In the genomic region with DNA sequence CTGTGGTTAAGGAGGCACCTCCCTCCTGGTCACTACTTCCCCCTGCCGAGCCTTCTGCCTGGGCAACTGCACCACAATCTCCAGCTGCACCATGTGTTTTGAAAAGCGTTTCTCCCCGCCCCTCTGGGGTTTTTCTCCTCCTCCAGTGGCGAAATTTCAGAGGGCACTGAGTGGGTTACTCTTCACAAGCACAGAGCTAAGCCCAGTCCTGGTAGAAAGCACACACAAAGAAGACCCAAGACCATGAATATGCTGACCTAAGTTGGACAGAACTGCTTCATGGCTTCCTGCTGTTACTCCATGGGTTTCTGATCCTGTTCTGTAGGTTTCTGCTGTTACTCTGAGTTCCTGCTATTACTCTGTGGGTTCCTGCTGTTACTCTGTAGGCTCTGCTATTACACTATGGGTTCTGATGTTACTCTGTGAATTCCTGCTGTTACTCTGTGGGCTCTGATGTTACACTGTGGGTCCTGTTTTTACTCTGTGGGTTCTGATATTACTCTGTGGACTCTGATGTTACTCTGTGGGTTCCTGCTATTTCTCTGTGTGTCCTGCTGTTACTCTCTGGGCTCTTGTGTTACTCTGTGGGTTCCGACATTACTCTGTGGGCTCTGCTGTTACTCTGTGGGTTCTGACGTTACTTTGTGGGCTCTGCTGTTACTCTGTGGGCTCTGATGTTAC, we compare ENCODE assay signal across 1 cellular context.
A peak's percentile ranks its signal among the peaks of the same experiment; 100 is the strongest.
TF ChIP-seq lines count a peak whose summit lies in the region.

No MANE protein-coding gene starts in this region.

TF ChIP-seq in HepG2, 621 proteins besides CTCF, POLR2A, EP300 and RAD21 (continued from another document and continues in another):
- TF ChIP-seq, protein P1, sequence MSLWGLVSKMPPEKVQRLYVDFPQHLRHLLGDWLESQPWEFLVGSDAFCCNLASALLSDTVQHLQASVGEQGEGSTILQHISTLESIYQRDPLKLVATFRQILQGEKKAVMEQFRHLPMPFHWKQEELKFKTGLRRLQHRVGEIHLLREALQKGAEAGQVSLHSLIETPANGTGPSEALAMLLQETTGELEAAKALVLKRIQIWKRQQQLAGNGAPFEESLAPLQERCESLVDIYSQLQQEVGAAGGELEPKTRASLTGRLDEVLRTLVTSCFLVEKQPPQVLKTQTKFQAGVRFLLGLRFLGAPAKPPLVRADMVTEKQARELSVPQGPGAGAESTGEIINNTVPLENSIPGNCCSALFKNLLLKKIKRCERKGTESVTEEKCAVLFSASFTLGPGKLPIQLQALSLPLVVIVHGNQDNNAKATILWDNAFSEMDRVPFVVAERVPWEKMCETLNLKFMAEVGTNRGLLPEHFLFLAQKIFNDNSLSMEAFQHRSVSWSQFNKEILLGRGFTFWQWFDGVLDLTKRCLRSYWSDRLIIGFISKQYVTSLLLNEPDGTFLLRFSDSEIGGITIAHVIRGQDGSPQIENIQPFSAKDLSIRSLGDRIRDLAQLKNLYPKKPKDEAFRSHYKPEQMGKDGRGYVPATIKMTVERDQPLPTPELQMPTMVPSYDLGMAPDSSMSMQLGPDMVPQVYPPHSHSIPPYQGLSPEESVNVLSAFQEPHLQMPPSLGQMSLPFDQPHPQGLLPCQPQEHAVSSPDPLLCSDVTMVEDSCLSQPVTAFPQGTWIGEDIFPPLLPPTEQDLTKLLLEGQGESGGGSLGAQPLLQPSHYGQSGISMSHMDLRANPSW (CRISPR knock-in tag; IDR thresholded peaks at IDR 0.05; ENCODE audit: borderline replicate concordance) = 0 out of 2 replicates have a peak, but pooled peaks have one; percentile 30
- TF ChIP-seq ZNF180 (CRISPR knock-in tag; IDR thresholded peaks at IDR 0.05; ENCODE audit: borderline replicate concordance, low read depth) (no peak), PAF1 (CRISPR knock-in tag; IDR thresholded peaks at IDR 0.05) (peak; percentile 62; the same call in 1 of the 2 replicates), KLF16 (CRISPR knock-in tag; IDR thresholded peaks at IDR 0.05) (peak in 1 of 2 experiments; percentile 56; a peak in 1 of 4 replicates), MAF1 (CRISPR knock-in tag; IDR thresholded peaks at IDR 0.05; ENCODE audit: borderline replicate concordance) (0 out of 2 replicates have a peak, but pooled peaks have one; percentile 44), TBX2 (CRISPR knock-in tag; IDR thresholded peaks at IDR 0.05; ENCODE audit: borderline replicate concordance) (peak; percentile 36; the same call in 1 of the 2 replicates), SAP130 (CRISPR knock-in tag; IDR thresholded peaks at IDR 0.05; ENCODE audit: low read depth) (peak; percentile 67), HNRNPL (IDR thresholded peaks at IDR 0.05; ENCODE audit: low read depth, low read length) (0 out of 2 replicates have a peak, but pooled peaks have one; percentile 37), SNRNP70 (IDR thresholded peaks at IDR 0.05; ENCODE audit: low read depth, low read length) (no peak), REXO4 (CRISPR knock-in tag; IDR thresholded peaks at IDR 0.05; ENCODE audit: borderline replicate concordance) (no peak), SATB2 (CRISPR knock-in tag; IDR thresholded peaks at IDR 0.05) (no peak), ZFP36L2 (CRISPR knock-in tag; IDR thresholded peaks at IDR 0.05) (no peak), PPARG (CRISPR knock-in tag; conservative IDR thresholded peaks at IDR 0.05) (0 out of 2 replicates have a peak, but pooled peaks have one; percentile 27), POGZ (CRISPR knock-in tag; IDR thresholded peaks at IDR 0.05) (no peak), KLF6 (CRISPR knock-in tag; IDR thresholded peaks at IDR 0.05) (peak; percentile 52; the same call in 1 of the 2 replicates), RXRB (CRISPR knock-in tag; IDR thresholded peaks at IDR 0.05; ENCODE audit: borderline replicate concordance) (0 out of 2 replicates have a peak, but pooled peaks have one; percentile 32), ELF3 (CRISPR knock-in tag; IDR thresholded peaks at IDR 0.05) (peak; percentile 34; the same call in 1 of the 2 replicates), MAZ (IDR thresholded peaks at IDR 0.05; ENCODE audit: borderline replicate concordance, low read depth, low read length) (no peak), MAZ (CRISPR knock-in tag; IDR thresholded peaks at IDR 0.05; ENCODE audit: low read depth) (no peak), PHF21A (CRISPR knock-in tag; IDR thresholded peaks at IDR 0.05) (0 out of 2 replicates have a peak, but pooled peaks have one; percentile 32), ZNF292 (CRISPR knock-in tag; IDR thresholded peaks at IDR 0.05; ENCODE audit: borderline replicate concordance, low read depth) (peak; percentile 34; the same call in 1 of the 2 replicates), CBX5 (CRISPR knock-in tag; IDR thresholded peaks at IDR 0.05; ENCODE audit: borderline replicate concordance) (peak; percentile 38; the same call in 1 of the 2 replicates), ZKSCAN8 (CRISPR knock-in tag; IDR thresholded peaks at IDR 0.05; ENCODE audit: borderline replicate concordance) (0 out of 2 replicates have a peak, but pooled peaks have one; percentile 50), SP5 (CRISPR knock-in tag; IDR thresholded peaks at IDR 0.05; ENCODE audit: borderline replicate concordance, low read depth) (peak; percentile 63; the same call in 1 of the 2 replicates), SAFB2 (CRISPR knock-in tag; IDR thresholded peaks at IDR 0.05; ENCODE audit: borderline replicate concordance, low read depth) (no peak), ZIK1 (CRISPR knock-in tag; IDR thresholded peaks at IDR 0.05; ENCODE audit: borderline replicate concordance, low read depth) (no peak), SPEN (CRISPR knock-in tag; IDR thresholded peaks at IDR 0.05; ENCODE audit: low read depth) (no peak), HES4 (CRISPR knock-in tag; IDR thresholded peaks at IDR 0.05; ENCODE audit: borderline replicate concordance) (no peak), NR2F1 (CRISPR knock-in tag; IDR thresholded peaks at IDR 0.05) (0 out of 4 replicates have a peak, but pooled peaks of 1 of the 2 experiments have one; percentile 13), BRD4 (CRISPR knock-in tag; IDR thresholded peaks at IDR 0.05) (peak; percentile 64; the same call in 1 of the 2 replicates), YEATS2 (CRISPR knock-in tag; IDR thresholded peaks at IDR 0.05; ENCODE audit: borderline replicate concordance) (peak; percentile 41; the same call in 1 of the 2 replicates), CREB1 (IDR thresholded peaks at IDR 0.05) (no peak), CREB1 (CRISPR knock-in tag; IDR thresholded peaks at IDR 0.05) (no peak), MAFF (IDR thresholded peaks at IDR 0.05; ENCODE audit: low read depth, low read length) (peak; percentile 76), ZNF644 (CRISPR knock-in tag; IDR thresholded peaks at IDR 0.05; ENCODE audit: low read depth) (0 out of 2 replicates have a peak, but pooled peaks have one; percentile 4), SOX6 (IDR thresholded peaks at IDR 0.05) (no peak), SOX6 (CRISPR knock-in tag; IDR thresholded peaks at IDR 0.05) (0 out of 2 replicates have a peak, but pooled peaks have one; percentile 20), PHF20 (CRISPR knock-in tag; IDR thresholded peaks at IDR 0.05) (no peak)
- TF ChIP-seq, protein P2, sequence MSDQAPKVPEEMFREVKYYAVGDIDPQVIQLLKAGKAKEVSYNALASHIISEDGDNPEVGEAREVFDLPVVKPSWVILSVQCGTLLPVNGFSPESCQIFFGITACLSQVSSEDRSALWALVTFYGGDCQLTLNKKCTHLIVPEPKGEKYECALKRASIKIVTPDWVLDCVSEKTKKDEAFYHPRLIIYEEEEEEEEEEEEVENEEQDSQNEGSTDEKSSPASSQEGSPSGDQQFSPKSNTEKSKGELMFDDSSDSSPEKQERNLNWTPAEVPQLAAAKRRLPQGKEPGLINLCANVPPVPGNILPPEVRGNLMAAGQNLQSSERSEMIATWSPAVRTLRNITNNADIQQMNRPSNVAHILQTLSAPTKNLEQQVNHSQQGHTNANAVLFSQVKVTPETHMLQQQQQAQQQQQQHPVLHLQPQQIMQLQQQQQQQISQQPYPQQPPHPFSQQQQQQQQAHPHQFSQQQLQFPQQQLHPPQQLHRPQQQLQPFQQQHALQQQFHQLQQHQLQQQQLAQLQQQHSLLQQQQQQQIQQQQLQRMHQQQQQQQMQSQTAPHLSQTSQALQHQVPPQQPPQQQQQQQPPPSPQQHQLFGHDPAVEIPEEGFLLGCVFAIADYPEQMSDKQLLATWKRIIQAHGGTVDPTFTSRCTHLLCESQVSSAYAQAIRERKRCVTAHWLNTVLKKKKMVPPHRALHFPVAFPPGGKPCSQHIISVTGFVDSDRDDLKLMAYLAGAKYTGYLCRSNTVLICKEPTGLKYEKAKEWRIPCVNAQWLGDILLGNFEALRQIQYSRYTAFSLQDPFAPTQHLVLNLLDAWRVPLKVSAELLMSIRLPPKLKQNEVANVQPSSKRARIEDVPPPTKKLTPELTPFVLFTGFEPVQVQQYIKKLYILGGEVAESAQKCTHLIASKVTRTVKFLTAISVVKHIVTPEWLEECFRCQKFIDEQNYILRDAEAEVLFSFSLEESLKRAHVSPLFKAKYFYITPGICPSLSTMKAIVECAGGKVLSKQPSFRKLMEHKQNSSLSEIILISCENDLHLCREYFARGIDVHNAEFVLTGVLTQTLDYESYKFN (CRISPR knock-in tag; conservative IDR thresholded peaks at IDR 0.05) = no peak; the same call in 1 of the 2 replicates
- TF ChIP-seq, protein P3, sequence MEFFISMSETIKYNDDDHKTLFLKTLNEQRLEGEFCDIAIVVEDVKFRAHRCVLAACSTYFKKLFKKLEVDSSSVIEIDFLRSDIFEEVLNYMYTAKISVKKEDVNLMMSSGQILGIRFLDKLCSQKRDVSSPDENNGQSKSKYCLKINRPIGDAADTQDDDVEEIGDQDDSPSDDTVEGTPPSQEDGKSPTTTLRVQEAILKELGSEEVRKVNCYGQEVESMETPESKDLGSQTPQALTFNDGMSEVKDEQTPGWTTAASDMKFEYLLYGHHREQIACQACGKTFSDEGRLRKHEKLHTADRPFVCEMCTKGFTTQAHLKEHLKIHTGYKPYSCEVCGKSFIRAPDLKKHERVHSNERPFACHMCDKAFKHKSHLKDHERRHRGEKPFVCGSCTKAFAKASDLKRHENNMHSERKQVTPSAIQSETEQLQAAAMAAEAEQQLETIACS (CRISPR knock-in tag; IDR thresholded peaks at IDR 0.05) = peak; percentile 40
- TF ChIP-seq, protein P4, sequence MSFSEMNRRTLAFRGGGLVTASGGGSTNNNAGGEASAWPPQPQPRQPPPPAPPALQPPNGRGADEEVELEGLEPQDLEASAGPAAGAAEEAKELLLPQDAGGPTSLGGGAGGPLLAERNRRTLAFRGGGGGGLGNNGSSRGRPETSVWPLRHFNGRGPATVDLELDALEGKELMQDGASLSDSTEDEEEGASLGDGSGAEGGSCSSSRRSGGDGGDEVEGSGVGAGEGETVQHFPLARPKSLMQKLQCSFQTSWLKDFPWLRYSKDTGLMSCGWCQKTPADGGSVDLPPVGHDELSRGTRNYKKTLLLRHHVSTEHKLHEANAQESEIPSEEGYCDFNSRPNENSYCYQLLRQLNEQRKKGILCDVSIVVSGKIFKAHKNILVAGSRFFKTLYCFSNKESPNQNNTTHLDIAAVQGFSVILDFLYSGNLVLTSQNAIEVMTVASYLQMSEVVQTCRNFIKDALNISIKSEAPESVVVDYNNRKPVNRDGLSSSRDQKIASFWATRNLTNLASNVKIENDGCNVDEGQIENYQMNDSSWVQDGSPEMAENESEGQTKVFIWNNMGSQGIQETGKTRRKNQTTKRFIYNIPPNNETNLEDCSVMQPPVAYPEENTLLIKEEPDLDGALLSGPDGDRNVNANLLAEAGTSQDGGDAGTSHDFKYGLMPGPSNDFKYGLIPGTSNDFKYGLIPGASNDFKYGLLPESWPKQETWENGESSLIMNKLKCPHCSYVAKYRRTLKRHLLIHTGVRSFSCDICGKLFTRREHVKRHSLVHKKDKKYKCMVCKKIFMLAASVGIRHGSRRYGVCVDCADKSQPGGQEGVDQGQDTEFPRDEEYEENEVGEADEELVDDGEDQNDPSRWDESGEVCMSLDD (CRISPR knock-in tag; IDR thresholded peaks at IDR 0.05; ENCODE audit: borderline replicate concordance) = peak; percentile 58; the same call in 1 of the 2 replicates
- TF ChIP-seq, protein P5, sequence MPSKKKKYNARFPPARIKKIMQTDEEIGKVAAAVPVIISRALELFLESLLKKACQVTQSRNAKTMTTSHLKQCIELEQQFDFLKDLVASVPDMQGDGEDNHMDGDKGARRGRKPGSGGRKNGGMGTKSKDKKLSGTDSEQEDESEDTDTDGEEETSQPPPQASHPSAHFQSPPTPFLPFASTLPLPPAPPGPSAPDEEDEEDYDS (CRISPR knock-in tag; IDR thresholded peaks at IDR 0.05) = peak; percentile 66; the same call in 1 of the 2 replicates
- TF ChIP-seq, protein P6, sequence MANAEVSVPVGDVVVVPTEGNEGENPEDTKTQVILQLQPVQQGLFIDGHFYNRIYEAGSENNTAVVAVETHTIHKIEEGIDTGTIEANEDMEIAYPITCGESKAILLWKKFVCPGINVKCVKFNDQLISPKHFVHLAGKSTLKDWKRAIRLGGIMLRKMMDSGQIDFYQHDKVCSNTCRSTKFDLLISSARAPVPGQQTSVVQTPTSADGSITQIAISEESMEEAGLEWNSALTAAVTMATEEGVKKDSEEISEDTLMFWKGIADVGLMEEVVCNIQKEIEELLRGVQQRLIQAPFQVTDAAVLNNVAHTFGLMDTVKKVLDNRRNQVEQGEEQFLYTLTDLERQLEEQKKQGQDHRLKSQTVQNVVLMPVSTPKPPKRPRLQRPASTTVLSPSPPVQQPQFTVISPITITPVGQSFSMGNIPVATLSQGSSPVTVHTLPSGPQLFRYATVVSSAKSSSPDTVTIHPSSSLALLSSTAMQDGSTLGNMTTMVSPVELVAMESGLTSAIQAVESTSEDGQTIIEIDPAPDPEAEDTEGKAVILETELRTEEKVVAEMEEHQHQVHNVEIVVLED (CRISPR knock-in tag; IDR thresholded peaks at IDR 0.05; ENCODE audit: borderline replicate concordance) = 0 out of 2 replicates have a peak, but pooled peaks have one; percentile 22
- TF ChIP-seq, protein P7, sequence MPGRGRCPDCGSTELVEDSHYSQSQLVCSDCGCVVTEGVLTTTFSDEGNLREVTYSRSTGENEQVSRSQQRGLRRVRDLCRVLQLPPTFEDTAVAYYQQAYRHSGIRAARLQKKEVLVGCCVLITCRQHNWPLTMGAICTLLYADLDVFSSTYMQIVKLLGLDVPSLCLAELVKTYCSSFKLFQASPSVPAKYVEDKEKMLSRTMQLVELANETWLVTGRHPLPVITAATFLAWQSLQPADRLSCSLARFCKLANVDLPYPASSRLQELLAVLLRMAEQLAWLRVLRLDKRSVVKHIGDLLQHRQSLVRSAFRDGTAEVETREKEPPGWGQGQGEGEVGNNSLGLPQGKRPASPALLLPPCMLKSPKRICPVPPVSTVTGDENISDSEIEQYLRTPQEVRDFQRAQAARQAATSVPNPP (CRISPR knock-in tag; IDR thresholded peaks at IDR 0.05) = no peak
- TF ChIP-seq, protein P8, sequence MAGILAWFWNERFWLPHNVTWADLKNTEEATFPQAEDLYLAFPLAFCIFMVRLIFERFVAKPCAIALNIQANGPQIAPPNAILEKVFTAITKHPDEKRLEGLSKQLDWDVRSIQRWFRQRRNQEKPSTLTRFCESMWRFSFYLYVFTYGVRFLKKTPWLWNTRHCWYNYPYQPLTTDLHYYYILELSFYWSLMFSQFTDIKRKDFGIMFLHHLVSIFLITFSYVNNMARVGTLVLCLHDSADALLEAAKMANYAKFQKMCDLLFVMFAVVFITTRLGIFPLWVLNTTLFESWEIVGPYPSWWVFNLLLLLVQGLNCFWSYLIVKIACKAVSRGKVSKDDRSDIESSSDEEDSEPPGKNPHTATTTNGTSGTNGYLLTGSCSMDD (CRISPR knock-in tag; IDR thresholded peaks at IDR 0.05) = no peak
